In genomic region chr1:97202481-97202880, GRCh38 we compare ENCODE assay signal across 9 cellular contexts.
"Had no signal": no experiment of that assay in that cellular context is flagged by ENCODE, and none has a peak within 500 bp of the region (broad histone marks: within the 10 kb centered on the region; RNA-seq: fewer than 3 reads in every experiment).

No MANE protein-coding gene starts in this region.

- ATAC-seq: naive thymus-derived CD4-positive, alpha-beta T cell; sciatic nerve had no signal

- DNase-seq: activated B cell treated with CpG ODN at 0.5 μM for 24 hours; activated CD4-positive, alpha-beta T cell treated with anti-CD3 and anti-CD28 coated beads, Interleukin-2, amount 10 ng/mL, durations not matched to agents 24 days and 14 days; activated naive CD4-positive, alpha-beta T cell; kidney glomerular epithelial cell; naive thymus-derived CD4-positive, alpha-beta T cell; stimulated activated CD4-positive, alpha-beta T cell treated with anti-CD3 and anti-CD28 coated beads, Interleukin-2, amount 100 ng/mL, for 24 hours; stimulated activated naive CD4-positive, alpha-beta T cell; trophoblast cell had no signal
